In the genomic region with DNA sequence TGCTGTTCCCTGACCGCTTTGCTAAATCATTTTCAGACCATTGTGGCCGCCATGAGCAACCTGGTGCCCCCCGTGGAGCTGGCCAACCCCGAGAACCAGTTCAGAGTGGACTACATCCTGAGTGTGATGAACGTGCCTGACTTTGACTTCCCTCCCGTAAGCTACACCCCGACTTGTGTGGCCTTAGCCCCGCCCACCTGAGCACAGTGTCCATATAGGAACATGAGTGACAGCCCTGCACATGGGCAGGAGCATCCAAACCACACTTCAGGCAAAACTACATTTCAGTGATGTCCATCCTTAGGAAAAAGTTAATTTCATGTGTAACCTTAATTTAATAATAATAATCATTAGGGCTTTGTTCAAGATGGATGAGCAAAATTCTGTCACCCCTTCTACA, we compare ENCODE assay signal across 2 cellular contexts.
TF ChIP-seq lines count a peak whose summit lies in the region.

No MANE protein-coding gene starts in this region.

TF ChIP-seq in GM23338, 12 proteins besides CTCF, POLR2A, EP300 and RAD21:
- TF ChIP-seq POLR2AphosphoS5 (IDR thresholded peaks at IDR 0.05; ENCODE audit: low read depth) (no peak), EZH2phosphoT487 (IDR thresholded peaks at IDR 0.05; ENCODE audit: unreplicated experiment) (no peak), CREB1 (CRISPR knock-in tag; IDR thresholded peaks at IDR 0.05; ENCODE audit: low read depth) (no peak), ETS1 (IDR thresholded peaks at IDR 0.05) (no peak), ZNF114 (CRISPR knock-in tag; IDR thresholded peaks at IDR 0.05) (no peak)
- TF ChIP-seq, protein P1, sequence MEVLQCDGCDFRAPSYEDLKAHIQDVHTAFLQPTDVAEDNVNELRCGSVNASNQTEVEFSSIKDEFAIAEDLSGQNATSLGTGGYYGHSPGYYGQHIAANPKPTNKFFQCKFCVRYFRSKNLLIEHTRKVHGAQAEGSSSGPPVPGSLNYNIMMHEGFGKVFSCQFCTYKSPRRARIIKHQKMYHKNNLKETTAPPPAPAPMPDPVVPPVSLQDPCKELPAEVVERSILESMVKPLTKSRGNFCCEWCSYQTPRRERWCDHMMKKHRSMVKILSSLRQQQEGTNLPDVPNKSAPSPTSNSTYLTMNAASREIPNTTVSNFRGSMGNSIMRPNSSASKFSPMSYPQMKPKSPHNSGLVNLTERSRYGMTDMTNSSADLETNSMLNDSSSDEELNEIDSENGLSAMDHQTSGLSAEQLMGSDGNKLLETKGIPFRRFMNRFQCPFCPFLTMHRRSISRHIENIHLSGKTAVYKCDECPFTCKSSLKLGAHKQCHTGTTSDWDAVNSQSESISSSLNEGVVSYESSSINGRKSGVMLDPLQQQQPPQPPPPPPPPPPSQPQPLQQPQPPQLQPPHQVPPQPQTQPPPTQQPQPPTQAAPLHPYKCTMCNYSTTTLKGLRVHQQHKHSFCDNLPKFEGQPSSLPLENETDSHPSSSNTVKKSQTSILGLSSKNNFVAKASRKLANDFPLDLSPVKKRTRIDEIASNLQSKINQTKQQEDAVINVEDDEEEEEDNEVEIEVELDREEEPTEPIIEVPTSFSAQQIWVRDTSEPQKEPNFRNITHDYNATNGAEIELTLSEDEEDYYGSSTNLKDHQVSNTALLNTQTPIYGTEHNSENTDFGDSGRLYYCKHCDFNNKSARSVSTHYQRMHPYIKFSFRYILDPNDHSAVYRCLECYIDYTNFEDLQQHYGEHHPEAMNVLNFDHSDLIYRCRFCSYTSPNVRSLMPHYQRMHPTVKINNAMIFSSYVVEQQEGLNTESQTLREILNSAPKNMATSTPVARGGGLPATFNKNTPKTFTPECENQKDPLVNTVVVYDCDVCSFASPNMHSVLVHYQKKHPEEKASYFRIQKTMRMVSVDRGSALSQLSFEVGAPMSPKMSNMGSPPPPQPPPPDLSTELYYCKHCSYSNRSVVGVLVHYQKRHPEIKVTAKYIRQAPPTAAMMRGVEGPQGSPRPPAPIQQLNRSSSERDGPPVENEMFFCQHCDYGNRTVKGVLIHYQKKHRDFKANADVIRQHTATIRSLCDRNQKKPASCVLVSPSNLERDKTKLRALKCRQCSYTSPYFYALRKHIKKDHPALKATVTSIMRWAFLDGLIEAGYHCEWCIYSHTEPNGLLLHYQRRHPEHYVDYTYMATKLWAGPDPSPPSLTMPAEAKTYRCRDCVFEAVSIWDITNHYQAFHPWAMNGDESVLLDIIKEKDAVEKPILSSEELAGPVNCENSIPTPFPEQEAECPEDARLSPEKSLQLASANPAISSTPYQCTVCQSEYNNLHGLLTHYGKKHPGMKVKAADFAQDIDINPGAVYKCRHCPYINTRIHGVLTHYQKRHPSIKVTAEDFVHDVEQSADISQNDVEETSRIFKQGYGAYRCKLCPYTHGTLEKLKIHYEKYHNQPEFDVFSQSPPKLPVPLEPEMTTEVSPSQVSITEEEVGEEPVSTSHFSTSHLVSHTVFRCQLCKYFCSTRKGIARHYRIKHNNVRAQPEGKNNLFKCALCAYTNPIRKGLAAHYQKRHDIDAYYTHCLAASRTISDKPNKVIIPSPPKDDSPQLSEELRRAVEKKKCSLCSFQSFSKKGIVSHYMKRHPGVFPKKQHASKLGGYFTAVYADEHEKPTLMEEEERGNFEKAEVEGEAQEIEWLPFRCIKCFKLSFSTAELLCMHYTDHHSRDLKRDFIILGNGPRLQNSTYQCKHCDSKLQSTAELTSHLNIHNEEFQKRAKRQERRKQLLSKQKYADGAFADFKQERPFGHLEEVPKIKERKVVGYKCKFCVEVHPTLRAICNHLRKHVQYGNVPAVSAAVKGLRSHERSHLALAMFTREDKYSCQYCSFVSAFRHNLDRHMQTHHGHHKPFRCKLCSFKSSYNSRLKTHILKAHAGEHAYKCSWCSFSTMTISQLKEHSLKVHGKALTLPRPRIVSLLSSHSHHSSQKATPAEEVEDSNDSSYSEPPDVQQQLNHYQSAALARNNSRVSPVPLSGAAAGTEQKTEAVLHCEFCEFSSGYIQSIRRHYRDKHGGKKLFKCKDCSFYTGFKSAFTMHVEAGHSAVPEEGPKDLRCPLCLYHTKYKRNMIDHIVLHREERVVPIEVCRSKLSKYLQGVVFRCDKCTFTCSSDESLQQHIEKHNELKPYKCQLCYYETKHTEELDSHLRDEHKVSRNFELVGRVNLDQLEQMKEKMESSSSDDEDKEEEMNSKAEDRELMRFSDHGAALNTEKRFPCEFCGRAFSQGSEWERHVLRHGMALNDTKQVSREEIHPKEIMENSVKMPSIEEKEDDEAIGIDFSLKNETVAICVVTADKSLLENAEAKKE (CRISPR knock-in tag; IDR thresholded peaks at IDR 0.05): no peak
- TF ChIP-seq, protein P2, sequence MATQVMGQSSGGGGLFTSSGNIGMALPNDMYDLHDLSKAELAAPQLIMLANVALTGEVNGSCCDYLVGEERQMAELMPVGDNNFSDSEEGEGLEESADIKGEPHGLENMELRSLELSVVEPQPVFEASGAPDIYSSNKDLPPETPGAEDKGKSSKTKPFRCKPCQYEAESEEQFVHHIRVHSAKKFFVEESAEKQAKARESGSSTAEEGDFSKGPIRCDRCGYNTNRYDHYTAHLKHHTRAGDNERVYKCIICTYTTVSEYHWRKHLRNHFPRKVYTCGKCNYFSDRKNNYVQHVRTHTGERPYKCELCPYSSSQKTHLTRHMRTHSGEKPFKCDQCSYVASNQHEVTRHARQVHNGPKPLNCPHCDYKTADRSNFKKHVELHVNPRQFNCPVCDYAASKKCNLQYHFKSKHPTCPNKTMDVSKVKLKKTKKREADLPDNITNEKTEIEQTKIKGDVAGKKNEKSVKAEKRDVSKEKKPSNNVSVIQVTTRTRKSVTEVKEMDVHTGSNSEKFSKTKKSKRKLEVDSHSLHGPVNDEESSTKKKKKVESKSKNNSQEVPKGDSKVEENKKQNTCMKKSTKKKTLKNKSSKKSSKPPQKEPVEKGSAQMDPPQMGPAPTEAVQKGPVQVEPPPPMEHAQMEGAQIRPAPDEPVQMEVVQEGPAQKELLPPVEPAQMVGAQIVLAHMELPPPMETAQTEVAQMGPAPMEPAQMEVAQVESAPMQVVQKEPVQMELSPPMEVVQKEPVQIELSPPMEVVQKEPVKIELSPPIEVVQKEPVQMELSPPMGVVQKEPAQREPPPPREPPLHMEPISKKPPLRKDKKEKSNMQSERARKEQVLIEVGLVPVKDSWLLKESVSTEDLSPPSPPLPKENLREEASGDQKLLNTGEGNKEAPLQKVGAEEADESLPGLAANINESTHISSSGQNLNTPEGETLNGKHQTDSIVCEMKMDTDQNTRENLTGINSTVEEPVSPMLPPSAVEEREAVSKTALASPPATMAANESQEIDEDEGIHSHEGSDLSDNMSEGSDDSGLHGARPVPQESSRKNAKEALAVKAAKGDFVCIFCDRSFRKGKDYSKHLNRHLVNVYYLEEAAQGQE (IDR thresholded peaks at IDR 0.05; ENCODE audit: unreplicated experiment): no peak

TF ChIP-seq in K562, 482 proteins besides CTCF, POLR2A, EP300 and RAD21:
- TF ChIP-seq TFAP4 (CRISPR knock-in tag; IDR thresholded peaks at IDR 0.05; ENCODE audit: borderline replicate concordance): no peak
- 0 out of 2 replicates have a peak, but pooled peaks have one; percentile 22 for TF ChIP-seq POLR2G (IDR thresholded peaks at IDR 0.05; ENCODE audit: low read depth, low read length)
- TF ChIP-seq RAD51 (IDR thresholded peaks at IDR 0.05; ENCODE audit: borderline replicate concordance, low read depth): no peak
- TF ChIP-seq RNF219 (CRISPR knock-in tag; IDR thresholded peaks at IDR 0.05): no peak
- no peak for TF ChIP-seq ZKSCAN3 (CRISPR knock-in tag; IDR thresholded peaks at IDR 0.05)
- TF ChIP-seq, protein P3, sequence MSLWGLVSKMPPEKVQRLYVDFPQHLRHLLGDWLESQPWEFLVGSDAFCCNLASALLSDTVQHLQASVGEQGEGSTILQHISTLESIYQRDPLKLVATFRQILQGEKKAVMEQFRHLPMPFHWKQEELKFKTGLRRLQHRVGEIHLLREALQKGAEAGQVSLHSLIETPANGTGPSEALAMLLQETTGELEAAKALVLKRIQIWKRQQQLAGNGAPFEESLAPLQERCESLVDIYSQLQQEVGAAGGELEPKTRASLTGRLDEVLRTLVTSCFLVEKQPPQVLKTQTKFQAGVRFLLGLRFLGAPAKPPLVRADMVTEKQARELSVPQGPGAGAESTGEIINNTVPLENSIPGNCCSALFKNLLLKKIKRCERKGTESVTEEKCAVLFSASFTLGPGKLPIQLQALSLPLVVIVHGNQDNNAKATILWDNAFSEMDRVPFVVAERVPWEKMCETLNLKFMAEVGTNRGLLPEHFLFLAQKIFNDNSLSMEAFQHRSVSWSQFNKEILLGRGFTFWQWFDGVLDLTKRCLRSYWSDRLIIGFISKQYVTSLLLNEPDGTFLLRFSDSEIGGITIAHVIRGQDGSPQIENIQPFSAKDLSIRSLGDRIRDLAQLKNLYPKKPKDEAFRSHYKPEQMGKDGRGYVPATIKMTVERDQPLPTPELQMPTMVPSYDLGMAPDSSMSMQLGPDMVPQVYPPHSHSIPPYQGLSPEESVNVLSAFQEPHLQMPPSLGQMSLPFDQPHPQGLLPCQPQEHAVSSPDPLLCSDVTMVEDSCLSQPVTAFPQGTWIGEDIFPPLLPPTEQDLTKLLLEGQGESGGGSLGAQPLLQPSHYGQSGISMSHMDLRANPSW (CRISPR knock-in tag; IDR thresholded peaks at IDR 0.05): no peak
- no peak for TF ChIP-seq ZNF551 (CRISPR knock-in tag; IDR thresholded peaks at IDR 0.05)
- TF ChIP-seq BDP1 (IDR thresholded peaks at IDR 0.05; ENCODE audit: insufficient read depth, insufficient read length): no peak
- TF ChIP-seq, protein P4, sequence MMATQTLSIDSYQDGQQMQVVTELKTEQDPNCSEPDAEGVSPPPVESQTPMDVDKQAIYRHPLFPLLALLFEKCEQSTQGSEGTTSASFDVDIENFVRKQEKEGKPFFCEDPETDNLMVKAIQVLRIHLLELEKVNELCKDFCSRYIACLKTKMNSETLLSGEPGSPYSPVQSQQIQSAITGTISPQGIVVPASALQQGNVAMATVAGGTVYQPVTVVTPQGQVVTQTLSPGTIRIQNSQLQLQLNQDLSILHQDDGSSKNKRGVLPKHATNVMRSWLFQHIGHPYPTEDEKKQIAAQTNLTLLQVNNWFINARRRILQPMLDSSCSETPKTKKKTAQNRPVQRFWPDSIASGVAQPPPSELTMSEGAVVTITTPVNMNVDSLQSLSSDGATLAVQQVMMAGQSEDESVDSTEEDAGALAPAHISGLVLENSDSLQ (IDR thresholded peaks at IDR 0.05): peak; percentile 74
- no peak for TF ChIP-seq CUX1 (CRISPR knock-in tag; IDR thresholded peaks at IDR 0.05)
TF ChIP-seq in K562: peak in this region for 2.
